In genomic region chr9:99819123-99819483, GRCh38 we compare ENCODE assay signal across 8 cellular contexts. TPM values are rescaled to one million over a fixed set of nuclear protein-coding genes. Genes with fewer than 3 reads are reported as not detected.
DNase-seq lines count a peak whose midpoint lies in the region; ATAC-seq and TF ChIP-seq lines count a peak whose summit lies in the region.

No MANE protein-coding gene starts in this region.

- POLR2A ChIA-PET in PC-9 (lab: Charles Lee; ENCODE audit: unreplicated experiment), result interaction anchor here (0.7 kb wide), 1 partner anchor 697 kb away, joined by 3 read pairs; no protein-coding TSS in a partner anchor

- H3K36me3 Mint-ChIP-seq in endodermal cell (ENCODE audit: low read depth), result no peaks in the 10 kb centered on the region

- H3K27ac ChIP-seq in PC-9, result peak overlapping the region; percentile 68; the same call in 1 of the 2 replicates
- H3K27ac ChIP-seq in endodermal cell (ENCODE audit: low read depth, low read length), result peak overlapping the region; percentile 97
- peak overlapping the region; percentile 96 for H3K27ac ChIP-seq in osteoblast (ENCODE audit: low read depth, low read length)

- H3K4me3 Mint-ChIP-seq in endodermal cell, result peak overlapping the region; percentile 82

- H3K36me3 ChIP-seq in PC-9 (ENCODE audit: low read depth), result no peaks in the 10 kb centered on the region
- H3K36me3 ChIP-seq in endodermal cell (ENCODE audit: control insufficient read depth, insufficient read depth, low read length), result peaks cover 4% of the 10 kb centered on the region
- H3K36me3 ChIP-seq in osteoblast (ENCODE audit: insufficient read depth, low read length), result no peaks in the 10 kb centered on the region

- H3K27ac Mint-ChIP-seq in endodermal cell, result peak overlapping the region; percentile 89

- CTCF ChIA-PET in PC-9 (lab: Charles Lee), result interaction anchor here (0.6 kb wide), 1 partner anchor 1897 kb away, joined by 5 read pairs; the partner anchor contains the start of gene TRMO

- H2AFZ ChIP-seq in PC-9, result peak overlapping the region; percentile 89
- H2AFZ ChIP-seq in osteoblast (ENCODE audit: low read length), result peak overlapping the region; percentile 77

- WGBS in endodermal cell (ENCODE audit: insufficient coverage in 1 of 2, insufficient read length in 1 of 2), 2 experiments, result 0 to 1% methylated on average over 1 to 5 of the region's 5 CpGs

- H3K9me3 ChIP-seq in PC-9 (ENCODE audit: insufficient read depth, low read depth), result no peaks in the 10 kb centered on the region
- no peaks in the 10 kb centered on the region for H3K9me3 ChIP-seq in endodermal cell (ENCODE audit: control insufficient read depth, low read length)
- H3K9me3 ChIP-seq in osteoblast (ENCODE audit: low read depth, low read length), result no peaks in the 10 kb centered on the region

- H4K20me1 ChIP-seq in PC-9 (ENCODE audit: insufficient read depth), result no peaks in the 10 kb centered on the region
- H4K20me1 ChIP-seq in osteoblast (ENCODE audit: insufficient read depth, low read length), result no peaks in the 10 kb centered on the region

- peak overlapping the region; percentile 81 for H3K9ac ChIP-seq in endodermal cell (ENCODE audit: extremely low read depth, low read length, poor library complexity, severe bottlenecking)

- no TSS peak for BruUV-seq in PC-9 (replicated peaks; lab: Mats Ljungman, UMichigan)

- peaks cover 32% of the 10 kb centered on the region for H3K4me1 ChIP-seq in PC-9 (replicated peaks; ENCODE audit: insufficient read depth)
- H3K4me1 ChIP-seq in endodermal cell (ENCODE audit: control insufficient read depth, insufficient read depth, low read length), result no peaks in the 10 kb centered on the region
- H3K4me1 ChIP-seq in osteoblast (ENCODE audit: insufficient read depth, low read length), result peaks cover 19% of the 10 kb centered on the region

- H3K27me3 Mint-ChIP-seq in endodermal cell (ENCODE audit: insufficient read depth), result peaks cover 38% of the 10 kb centered on the region

- TF ChIP-seq CTCF in GM12865 (IDR thresholded peaks at IDR 0.05; ENCODE audit: insufficient read depth, low read depth, low read length, missing control alignments), result no peak
- TF ChIP-seq CTCF in PC-9 (conservative IDR thresholded peaks at IDR 0.05), result no peak
- TF ChIP-seq CTCF in endodermal cell (conservative IDR thresholded peaks at IDR 0.05), result no peak
- no peak for TF ChIP-seq CTCF in osteoblast (IDR thresholded peaks at IDR 0.05; ENCODE audit: extremely low read depth, low read depth, low read length)

- H3K4me1 Mint-ChIP-seq in endodermal cell, result peaks cover 47% of the 10 kb centered on the region

- no peak for DNase-seq in GM12865 (ENCODE audit: low read depth)
- no peak for DNase-seq in PC-9
- no peak for DNase-seq in endodermal cell
- DNase-seq in osteoblast (ENCODE audit: insufficient read length, low spot score, missing footprints), result no peak
- no peak for DNase-seq in OCI-M1 (lab: John Stamatoyannopoulos, UW)
- no peak for DNase-seq in posterior vena cava (ENCODE audit: low spot score)

- intact Hi-C loops in PC-9 (cut with micrococcal nuclease; ENCODE audit: unreplicated experiment), result loop anchor here (2.0 kb wide), 1 partner anchor 280 kb away; the partner anchor contains the start of genes ERP44 and INVS
- intact Hi-C loops in posterior vena cava (cut with DNase I), result loop anchor here in 1 of 2 donors (10.0 kb wide), 1 partner anchor 464 kb away; no protein-coding TSS in a partner anchor

- no peaks in the 10 kb centered on the region for H3K79me2 ChIP-seq in PC-9 (ENCODE audit: low read depth)
- H3K79me2 ChIP-seq in osteoblast (ENCODE audit: insufficient read depth, low read length), result peaks cover 5% of the 10 kb centered on the region

- peaks cover 12% of the 10 kb centered on the region for H3K27me3 ChIP-seq in PC-9 (ENCODE audit: insufficient read depth, low read depth)
- H3K27me3 ChIP-seq in endodermal cell (ENCODE audit: control insufficient read depth, insufficient read depth, low read length, poor library complexity, severe bottlenecking), result peaks cover 27% of the 10 kb centered on the region
- H3K27me3 ChIP-seq in osteoblast (ENCODE audit: insufficient read depth, low read length), result no peaks in the 10 kb centered on the region

- H3K4me3 ChIP-seq in GM12865 (ENCODE audit: low read depth, low read length) (peak overlapping the region; percentile 66), PC-9 (peak overlapping the region; percentile 87), endodermal cell (ENCODE audit: low read length) (peak overlapping the region; percentile 89), osteoblast (ENCODE audit: insufficient read depth, low read length) (peak overlapping the region; percentile 82)

- ATAC-seq in HG02678 (IDR thresholded peaks at IDR 0.05; ENCODE audit: unreplicated experiment) (no peak), HG03135 (IDR thresholded peaks at IDR 0.05; ENCODE audit: unreplicated experiment) (no peak)

- H3F3A ChIP-seq in PC-9 (ENCODE audit: insufficient read depth, low read depth), result peaks cover 9% of the 10 kb centered on the region; the same call in 1 of the 2 replicates

- H3K4me2 ChIP-seq in PC-9, result peak overlapping the region; percentile 93
- H3K4me2 ChIP-seq in osteoblast (ENCODE audit: insufficient read depth, low read length), result peak overlapping the region; percentile 82

- H3K9me3 Mint-ChIP-seq in endodermal cell, result no peaks in the 10 kb centered on the region

- no peaks in the 10 kb centered on the region for H3K9me2 ChIP-seq in PC-9 (ENCODE audit: insufficient read depth)

RNA-seq across cellular contexts. Expression of gene NR4A3, which starts 2.6 kb away (rescaled TPM):
- total RNA-seq in PC-9 (2021) (not detected in 2 replicates), endodermal cell (under 1 TPM; 0.37 to 0.75 TPM), osteoblast (0.29 and 0.36 TPM in 2 replicates), posterior vena cava (10 to 100 TPM; 37.4 to 49.8 TPM)
- polyA plus RNA-seq in endodermal cell (2013, experiment 1 of 2), result 0.85 TPM
- polyA plus RNA-seq in endodermal cell (2013, experiment 2 of 2), result 1.2 TPM

Comparison
In these comparisons a context has a peak if more than half of its experiments do, and no peak if none do; other contexts are left out.
1. RNA of gene NR4A3, which starts 2.6 kb away (total RNA-seq): 37.4 to 49.8 TPM in posterior vena cava; 0.37 to 0.75 TPM in endodermal cell, 0.29 to 0.36 TPM in osteoblast and not detected in PC-9; every median in the first group is over 10 times any median in the second.
2. Peak in every context shown above with its lines, with median percentiles within 50 percentile points of each other: H3K4me3 ChIP-seq and H3K27ac ChIP-seq.